In genomic region chr6:7697820-7698623, GRCh38 we compare ENCODE assay signal across 8 cellular contexts.
DNase-seq lines count a peak whose midpoint lies in the region; ATAC-seq and TF ChIP-seq lines count a peak whose summit lies in the region.

No MANE protein-coding gene starts in this region.

- no peaks in the 10 kb centered on the region for H4K20me1 ChIP-seq in BLaER1 treated with 17β-estradiol and CSF1 and Interleukin-3, amounts not matched to agents 10 nM and 100 nM

- no peak for TF ChIP-seq POLR2A in NB4 (IDR thresholded peaks at IDR 0.05; ENCODE audit: extremely low read depth, insufficient read length)

- H3K36me3 ChIP-seq in BLaER1 treated with 17β-estradiol and CSF1 and Interleukin-3, amounts not matched to agents 10 nM and 100 nM = no peaks in the 10 kb centered on the region
- H3K36me3 ChIP-seq in muscle layer of duodenum (ENCODE audit: control insufficient read depth in 1 of 2, insufficient read depth in 2 of 2, low read length in 2 of 2) = no peaks in the 10 kb centered on the region

- H3K4me2 ChIP-seq in BLaER1 treated with 17β-estradiol and CSF1 and Interleukin-3, amounts not matched to agents 10 nM and 100 nM = peak overlapping the region; percentile 39 to 87 (median 70)

- peak overlapping the region; percentile 75 to 96 (median 80) for H3K27ac ChIP-seq in BLaER1 treated with 17β-estradiol and CSF1 and Interleukin-3, amounts not matched to agents 10 nM and 100 nM
- H3K27ac ChIP-seq in muscle layer of duodenum (ENCODE audit: low read length) = peak overlapping the region; percentile 21

- H3K9me3 ChIP-seq in BLaER1 treated with 17β-estradiol and CSF1 and Interleukin-3, amounts not matched to agents 10 nM and 100 nM (replicated peaks in 1 of 11) = peaks cover 0 to 37% (median 16%) of the 10 kb centered on the region in 11 experiments; a peak in 14 of 22 replicates
- H3K9me3 ChIP-seq in muscle layer of duodenum (ENCODE audit: control insufficient read depth in 1 of 2, low read length in 2 of 2) = no peaks in the 10 kb centered on the region

- ATAC-seq in HG02642 (IDR thresholded peaks at IDR 0.05; ENCODE audit: poor library complexity, unreplicated experiment) = no peak

- peaks cover 19 to 78% (median 46%) of the 10 kb centered on the region in 10 experiments for H3K4me1 ChIP-seq in BLaER1 treated with 17β-estradiol and CSF1 and Interleukin-3, amounts not matched to agents 10 nM and 100 nM
- H3K4me1 ChIP-seq in muscle layer of duodenum (ENCODE audit: control insufficient read depth in 1 of 2, insufficient read depth in 2 of 2, low read length in 2 of 2) = no peaks in the 10 kb centered on the region

- no peaks in the 10 kb centered on the region for H3K27me3 ChIP-seq in BLaER1 treated with 17β-estradiol and CSF1 and Interleukin-3, amounts not matched to agents 10 nM and 100 nM
- no peaks in the 10 kb centered on the region for H3K27me3 ChIP-seq in muscle layer of duodenum (ENCODE audit: low read depth, low read length)

- H3K4me3 ChIP-seq in BLaER1 treated with 17β-estradiol and CSF1 and Interleukin-3, amounts not matched to agents 10 nM and 100 nM = peak overlapping the region in 5 of 10 experiments; percentile 3 to 30 (median 17); a peak in 6 of 20 replicates
- H3K4me3 ChIP-seq in NB4 (ENCODE audit: low read depth, low read length) (peak overlapping the region; percentile 51), cardiac fibroblast (replicated peaks in 1 of 2; ENCODE audit: low read depth in 2 of 2, low read length in 2 of 2) (peak overlapping the region in 1 of 2 donors; percentile 9), muscle layer of duodenum (ENCODE audit: low read depth in 1 of 2, low read length in 2 of 2) (peak overlapping the region in 1 of 2 donors; percentile 1)

- TF ChIP-seq CTCF in NB4 (IDR thresholded peaks at IDR 0.05; ENCODE audit: low read depth, low read length) (no peak), cardiac fibroblast (IDR thresholded peaks at IDR 0.05; ENCODE audit: low read depth, low read length) (no peak)

- H3K9ac ChIP-seq in BLaER1 treated with 17β-estradiol and CSF1 and Interleukin-3, amounts not matched to agents 10 nM and 100 nM = peak overlapping the region; percentile 34 to 76 (median 69); a peak in 20 of 22 replicates

- DNase-seq in NB4 (ENCODE audit: low read depth) (peak; percentile 95), cardiac fibroblast (ENCODE audit: low read depth in 2 of 2) (peak; percentile 97 to 99), NCI-H524 (lab: John Stamatoyannopoulos, UW) (no peak), NCI-H1694 (lab: John Stamatoyannopoulos, UW) (no peak), 8988T (no peak)

Comparison
In these comparisons a context has a peak if more than half of its experiments do, and no peak if none do; other contexts are left out.
1. DNase-seq: peak in NB4 (single experiment) and cardiac fibroblast (2 of 2); none in NCI-H524 (0 of 2), NCI-H1694 (single experiment) and 8988T (single experiment).